19 cellular contexts compared by ENCODE assay signal in the genomic region with DNA sequence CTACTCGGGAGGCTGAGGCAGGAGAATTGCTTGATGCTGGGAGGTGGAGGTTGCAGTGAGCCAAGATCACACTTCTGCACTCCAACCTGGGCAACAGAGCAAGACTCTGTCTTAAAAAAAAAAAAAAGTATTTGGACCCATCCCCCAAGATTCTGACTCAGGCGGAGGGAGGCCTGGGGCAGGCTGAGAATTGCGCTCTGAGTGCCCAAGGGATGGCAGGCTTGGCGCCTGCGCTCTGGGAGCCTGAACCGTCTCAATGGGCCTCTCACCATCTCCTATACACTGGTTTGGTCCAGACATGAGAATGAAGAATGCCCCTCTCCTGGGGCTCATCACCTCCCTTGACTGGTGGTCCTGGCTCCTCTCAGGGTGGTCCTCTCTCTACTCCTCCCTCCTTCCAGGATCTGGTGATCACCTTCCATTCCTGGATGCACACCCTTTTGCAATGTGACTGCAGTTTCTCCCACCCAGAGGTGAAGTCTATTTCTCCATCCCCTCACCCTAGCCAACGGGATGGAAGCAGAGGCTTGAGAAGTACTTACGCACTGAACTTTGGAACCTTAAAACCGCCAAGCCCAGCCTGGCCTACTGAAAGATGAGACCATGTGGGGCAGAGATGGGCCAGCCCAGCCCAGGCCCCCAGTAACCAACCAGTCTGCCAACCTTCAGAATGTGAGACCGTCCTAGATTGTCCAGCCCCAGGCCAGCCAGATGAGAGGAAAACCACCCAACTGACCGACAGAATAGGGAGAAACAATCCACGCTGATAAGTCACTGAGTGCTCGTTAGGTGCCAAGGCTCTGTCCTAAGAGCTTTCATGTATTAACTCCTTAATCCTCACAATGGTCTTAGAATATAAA. TPM values are rescaled to one million over a fixed set of nuclear protein-coding genes. Genes with fewer than 3 reads are reported as not detected.
DNase-seq lines count a peak whose midpoint lies in the region; ATAC-seq, FAIRE-seq and TF ChIP-seq lines count a peak whose summit lies in the region.
"Had no signal": no experiment of that assay in that cellular context is flagged by ENCODE, and none has a peak within 500 bp of the region (broad histone marks: within the 10 kb centered on the region; RNA-seq: fewer than 3 reads in every experiment).

No MANE protein-coding gene starts in this region.

- H3K27me3 Mint-ChIP-seq in activated naive CD8-positive, alpha-beta T cell = no peaks in the 10 kb centered on the region
- no peaks in the 10 kb centered on the region for H3K27me3 Mint-ChIP-seq in activated naive CD8-positive, alpha-beta T cell treated with anti-CD3 and anti-CD28 coated beads for 36 hours
- no peaks in the 10 kb centered on the region for H3K27me3 Mint-ChIP-seq in astrocyte (ENCODE audit: low read depth, unreplicated experiment)
- H3K27me3 Mint-ChIP-seq: activated CD4-positive, alpha-beta T cell treated with anti-CD3 and anti-CD28 coated beads, Interleukin-2, amount 10 ng/mL, durations not matched to agents 24 days and 14 days; activated naive CD8-positive, alpha-beta T cell treated with anti-CD3 and anti-CD28 coated beads, Interleukin-2, amount 10 ng/mL, durations not matched to agents 7 days and 5 days had no signal

- peaks cover 26% of the 10 kb centered on the region for H3K4me1 Mint-ChIP-seq in activated naive CD8-positive, alpha-beta T cell (ENCODE audit: low read depth)
- peaks cover 39% of the 10 kb centered on the region for H3K4me1 Mint-ChIP-seq in activated naive CD8-positive, alpha-beta T cell treated with anti-CD3 and anti-CD28 coated beads for 36 hours
- H3K4me1 Mint-ChIP-seq in astrocyte (ENCODE audit: low read depth, unreplicated experiment) = peaks cover 14% of the 10 kb centered on the region

- no peaks in the 10 kb centered on the region for H3K9me3 Mint-ChIP-seq in activated naive CD8-positive, alpha-beta T cell (ENCODE audit: low read depth)
- no peaks in the 10 kb centered on the region for H3K9me3 Mint-ChIP-seq in activated naive CD8-positive, alpha-beta T cell treated with anti-CD3 and anti-CD28 coated beads for 36 hours
- no peaks in the 10 kb centered on the region for H3K9me3 Mint-ChIP-seq in astrocyte (ENCODE audit: unreplicated experiment)
- H3K9me3 Mint-ChIP-seq: activated CD4-positive, alpha-beta T cell treated with anti-CD3 and anti-CD28 coated beads, Interleukin-2, amount 10 ng/mL, durations not matched to agents 24 days and 14 days; activated naive CD8-positive, alpha-beta T cell treated with anti-CD3 and anti-CD28 coated beads, Interleukin-2, amount 10 ng/mL, durations not matched to agents 7 days and 5 days; CD14-positive monocyte; HFFc6 had no signal

- H3K36me3 ChIP-seq in astrocyte (ENCODE audit: insufficient read depth, low read length) (no peaks in the 10 kb centered on the region), spleen (peaks cover 0 to 65% (median 21%) of the 10 kb centered on the region in 6 donors)

- peak overlapping the region; percentile 0 for H3K4me2 ChIP-seq in astrocyte (ENCODE audit: low read length)

- no peak for FAIRE-seq in astrocyte (lab: Jason Lieb, UNC)

- no peaks in the 10 kb centered on the region for H3K27me3 ChIP-seq in astrocyte (ENCODE audit: insufficient read depth, low read length)
- no peaks in the 10 kb centered on the region for H3K27me3 ChIP-seq in layer of hippocampus (ENCODE audit: control insufficient read depth, insufficient read depth, low read length)
- H3K27me3 ChIP-seq in spleen (replicated peaks in 1 of 7) = no peaks in the 10 kb centered on the region
- H3K27me3 ChIP-seq: right atrium auricular region had no signal

- no peak overlapping the region for H3K9ac ChIP-seq in astrocyte (ENCODE audit: low read length)

- H3K27ac ChIP-seq in astrocyte (ENCODE audit: low read depth, low read length) (no peak overlapping the region), layer of hippocampus (ENCODE audit: low read depth, low read length) (peak overlapping the region; percentile 89), temporal lobe (ENCODE audit: low read depth, low read length) (peak overlapping the region; percentile 94), spleen (no peak overlapping the region)
- H3K27ac ChIP-seq: right atrium auricular region had no signal

- DNase-seq in activated naive CD8-positive, alpha-beta T cell treated with anti-CD3 and anti-CD28 coated beads for 36 hours = no peak
- no peak for DNase-seq in astrocyte (ENCODE audit: low read depth)
- no peak for DNase-seq in spleen
- no peak for DNase-seq in islet precursor cell
- DNase-seq: ACHN; activated CD4-positive, alpha-beta T cell treated with anti-CD3 and anti-CD28 coated beads, Interleukin-2, amount 10 ng/mL, durations not matched to agents 24 days and 14 days; activated naive CD8-positive, alpha-beta T cell treated with anti-CD3 and anti-CD28 coated beads, Interleukin-2, amount 10 ng/mL, durations not matched to agents 7 days and 5 days; DMS153; effector memory CD4-positive, alpha-beta T cell; HFFc6; NCI-H1105 treated with DMSO at 0.1 percent for 48 hours; stimulated activated naive CD4-positive, alpha-beta T cell treated with Interleukin-2 at 50 U/mL for 16 hours had no signal

- WGBS in spleen, 5 donors = 78 to 91% (median 89%) methylated on average over 13 of the region's 13 CpGs

- H3K4me3 Mint-ChIP-seq in activated naive CD8-positive, alpha-beta T cell = no peak overlapping the region
- H3K4me3 Mint-ChIP-seq in activated naive CD8-positive, alpha-beta T cell treated with anti-CD3 and anti-CD28 coated beads for 36 hours = no peak overlapping the region
- no peak overlapping the region for H3K4me3 Mint-ChIP-seq in astrocyte (ENCODE audit: unreplicated experiment)
- H3K4me3 Mint-ChIP-seq: activated CD4-positive, alpha-beta T cell treated with anti-CD3 and anti-CD28 coated beads, Interleukin-2, amount 10 ng/mL, durations not matched to agents 24 days and 14 days; activated naive CD8-positive, alpha-beta T cell treated with anti-CD3 and anti-CD28 coated beads, Interleukin-2, amount 10 ng/mL, durations not matched to agents 7 days and 5 days; CD14-positive monocyte had no signal

- no peak for ATAC-seq in HG02938 (IDR thresholded peaks at IDR 0.05; ENCODE audit: unreplicated experiment)

- peaks cover 68% of the 10 kb centered on the region for H3K79me2 ChIP-seq in astrocyte (ENCODE audit: insufficient read depth, low read length)

- no peak for TF ChIP-seq CTCF in astrocyte (IDR thresholded peaks at IDR 0.05; ENCODE audit: insufficient read depth, low read depth, low read length)
- no peak for TF ChIP-seq CTCF in spleen (IDR thresholded peaks at IDR 0.05 in 8 of 11, conservative IDR thresholded peaks at IDR 0.05 in 3 of 11)

- H3K4me3 ChIP-seq in astrocyte (ENCODE audit: insufficient read depth, low read depth, low read length) (no peak overlapping the region), spleen (no peak overlapping the region)
- H3K4me3 ChIP-seq: right atrium auricular region had no signal

- H3K4me1 ChIP-seq in astrocyte (ENCODE audit: insufficient read depth, low read length) = peaks cover 5% of the 10 kb centered on the region
- peaks cover 13 to 37% (median 31%) of the 10 kb centered on the region in 6 donors for H3K4me1 ChIP-seq in spleen

- H3K36me3 Mint-ChIP-seq in activated naive CD8-positive, alpha-beta T cell = peaks cover 7% of the 10 kb centered on the region
- peaks cover 28% of the 10 kb centered on the region for H3K36me3 Mint-ChIP-seq in activated naive CD8-positive, alpha-beta T cell treated with anti-CD3 and anti-CD28 coated beads for 36 hours
- H3K36me3 Mint-ChIP-seq in astrocyte (ENCODE audit: low read depth, unreplicated experiment) = peaks cover 12% of the 10 kb centered on the region

- H4K20me1 ChIP-seq in astrocyte (ENCODE audit: insufficient read depth, low read length) = peaks cover 60% of the 10 kb centered on the region

- TF ChIP-seq POLR2A in spleen (IDR thresholded peaks at IDR 0.05) = no peak

- intact Hi-C loops in spleen (cut with DNase I; ENCODE audit: low total_unique reads) = no loop called here

- no peak overlapping the region for H2AFZ ChIP-seq in astrocyte (ENCODE audit: low read depth, low read length)

- H3K27ac Mint-ChIP-seq in activated naive CD8-positive, alpha-beta T cell = peak overlapping the region; percentile 22
- H3K27ac Mint-ChIP-seq in activated naive CD8-positive, alpha-beta T cell treated with anti-CD3 and anti-CD28 coated beads for 36 hours = no peak overlapping the region
- H3K27ac Mint-ChIP-seq in astrocyte (ENCODE audit: unreplicated experiment) = no peak overlapping the region
- H3K27ac Mint-ChIP-seq: activated CD4-positive, alpha-beta T cell treated with anti-CD3 and anti-CD28 coated beads, Interleukin-2, amount 10 ng/mL, durations not matched to agents 24 days and 14 days; activated naive CD8-positive, alpha-beta T cell treated with anti-CD3 and anti-CD28 coated beads, Interleukin-2, amount 10 ng/mL, durations not matched to agents 7 days and 5 days had no signal

- H3K9me3 ChIP-seq in astrocyte (ENCODE audit: insufficient read depth, low read depth, low read length) (no peaks in the 10 kb centered on the region), spleen (no peaks in the 10 kb centered on the region)
- H3K9me3 ChIP-seq: right atrium auricular region had no signal

RNA-seq across cellular contexts. Expression of gene POLR3H, which starts 4.9 kb away (rescaled TPM):
- total RNA-seq in activated naive CD8-positive, alpha-beta T cell treated with anti-CD3 and anti-CD28 coated beads for 36 hours = 10 to 100 TPM; 69.2 to 70.1 TPM
- total RNA-seq in astrocyte (44.5 and 50.9 TPM in 2 replicates), temporal lobe (20.4 TPM), spleen (10 to 100 TPM; 14.4 to 30.9 (median 22.4) TPM)
- polyA plus RNA-seq in spleen = 10 to 100 TPM; 12.6 to 24.3 (median 14.6) TPM

RNA-seq across cellular contexts. Expression of gene CSDC2, which starts 21.4 kb away (rescaled TPM):
- total RNA-seq in activated naive CD8-positive, alpha-beta T cell treated with anti-CD3 and anti-CD28 coated beads for 36 hours = not detected
- total RNA-seq in astrocyte = 10.3 and 11.4 TPM in 2 replicates
- total RNA-seq in temporal lobe = 11.8 TPM
- under 1 TPM in 4 of 7 donors, not detected in 3; 0.19 to 0.73 (median 0.28) TPM for total RNA-seq in spleen
- polyA plus RNA-seq in spleen = under 1 TPM; 0.37 to 0.73 (median 0.58) TPM
- total RNA-seq: activated CD4-positive, alpha-beta T cell treated with anti-CD3 and anti-CD28 coated beads, Interleukin-2, amount 10 ng/mL, durations not matched to agents 24 days and 14 days; activated naive CD8-positive, alpha-beta T cell treated with anti-CD3 and anti-CD28 coated beads, Interleukin-2, amount 10 ng/mL, durations not matched to agents 7 days and 5 days; SK-MEL-5 had no signal
- polyA plus RNA-seq: CD14-positive monocyte had no signal

RNA-seq across cellular contexts. Expression of gene PMM1, which starts 50.3 kb away (rescaled TPM):
- total RNA-seq in activated naive CD8-positive, alpha-beta T cell treated with anti-CD3 and anti-CD28 coated beads for 36 hours = 10 to 100 TPM; 24.3 to 26.9 TPM
- total RNA-seq in astrocyte (39.4 and 42.3 TPM in 2 replicates), temporal lobe (22.6 TPM), spleen (10 to 100 TPM; 15.1 to 25.0 (median 15.9) TPM)
- 10 to 100 TPM; 18.9 to 20.2 (median 20.2) TPM for polyA plus RNA-seq in spleen

Comparison
In these comparisons a context has a peak if more than half of its experiments do, and no peak if none do; other contexts are left out.
1. H3K27ac ChIP-seq: peak in layer of hippocampus (single experiment) and temporal lobe (single experiment); none in astrocyte (single experiment) and spleen (0 of 8).